ENCODE assay signal across 8 cellular contexts in genomic region chr1:209435654-209436566, GRCh38.
DNase-seq lines count a peak whose midpoint lies in the region; ATAC-seq and TF ChIP-seq lines count a peak whose summit lies in the region.

No MANE protein-coding gene starts in this region.

- H4K20me1 ChIP-seq in HCT116 (ENCODE audit: insufficient read depth): no peaks in the 10 kb centered on the region

- no peak overlapping the region for H3K9ac ChIP-seq in HCT116 (ENCODE audit: low read length)
- no peak overlapping the region for H3K9ac ChIP-seq in SK-N-MC (ENCODE audit: insufficient read length)
- H3K9ac ChIP-seq in colonic mucosa (ENCODE audit: low read depth in 2 of 2, low read length in 2 of 2): no peak overlapping the region
- no peak overlapping the region for H3K9ac ChIP-seq in liver (ENCODE audit: low read depth in 1 of 2, low read length in 2 of 2)

- RAD21 ChIA-PET in HCT116 (lab: Charles Lee; ENCODE audit: low non-redundant PET in 1 of 2, low total read pairs in 2 of 2, uncharacterized antibody in 2 of 2, unreplicated experiment in 2 of 2): no interaction called here

- TF ChIP-seq EP300 in stomach (IDR thresholded peaks at IDR 0.05): no peak

- no peaks in the 10 kb centered on the region for H3K79me2 ChIP-seq in HCT116 (ENCODE audit: insufficient read depth, low read length)

- no peaks in the 10 kb centered on the region for H3K36me3 ChIP-seq in HCT116 (ENCODE audit: control insufficient read depth in 1 of 2, insufficient read depth in 2 of 2, low read length in 2 of 2)
- H3K36me3 ChIP-seq in SK-N-MC (ENCODE audit: insufficient read depth, low read length): no peaks in the 10 kb centered on the region
- no peaks in the 10 kb centered on the region for H3K36me3 ChIP-seq in colonic mucosa
- no peaks in the 10 kb centered on the region for H3K36me3 ChIP-seq in liver (ENCODE audit: control insufficient read depth in 4 of 4, insufficient read depth in 3 of 4, low read depth in 1 of 4, low read length in 3 of 4)
- H3K36me3 ChIP-seq in stomach: no peaks in the 10 kb centered on the region

- TF ChIP-seq RAD21 in HCT116 (IDR thresholded peaks at IDR 0.05; ENCODE audit: low read depth) (peak; percentile 96), liver (IDR thresholded peaks at IDR 0.05) (peak; percentile 80 to 84)

- TF ChIP-seq CTCF in HCT116 (IDR thresholded peaks at IDR 0.05 in 2 of 3, conservative IDR thresholded peaks at IDR 0.05 in 1 of 3; ENCODE audit: borderline replicate concordance in 1 of 3, insufficient read depth in 1 of 3, low read depth in 2 of 3, low read length in 2 of 3) (peak; percentile 76 to 91 (median 88)), colonic mucosa (IDR thresholded peaks at IDR 0.05) (peak; percentile 53), liver (IDR thresholded peaks at IDR 0.05; ENCODE audit: low read depth, low read length, missing input control) (peak; percentile 74), stomach (IDR thresholded peaks at IDR 0.05) (peak in 5 of 7 experiments; percentile 32 to 58 (median 44))

- H3K27me3 ChIP-seq in HCT116 (ENCODE audit: insufficient read depth, low read length) (no peaks in the 10 kb centered on the region), colonic mucosa (no peaks in the 10 kb centered on the region), liver (ENCODE audit: control insufficient read depth in 4 of 4, insufficient read depth in 4 of 4, low read length in 3 of 4) (peaks cover 0 to 2% (median under 1%) of the 10 kb centered on the region in 4 donors), stomach (peaks cover 0 to 6% (median 3%) of the 10 kb centered on the region in 3 donors)

- intact Hi-C loops in HCT116 (cut with micrococcal nuclease) (loop anchor here (1.0 to 5.0 kb wide), 2 partner anchors 189 to 233 kb away; no protein-coding TSS in a partner anchor), colonic mucosa (cut with DNase I) (no loop called here), stomach (cut with DNase I; ENCODE audit: low total_unique reads) (no loop called here)

- WGBS in liver: 39% methylated on average over 6 of the region's 6 CpGs
- WGBS in stomach, 5 donors: 30 to 38% (median 34%) methylated on average over 6 of the region's 6 CpGs

- no peak overlapping the region for H3K4me3 ChIP-seq in HCT116 (replicated peaks in 1 of 2; ENCODE audit: low read depth in 1 of 2, low read length in 2 of 2)
- H3K4me3 ChIP-seq in SK-N-MC: no peak overlapping the region
- no peak overlapping the region for H3K4me3 ChIP-seq in colonic mucosa
- H3K4me3 ChIP-seq in liver (ENCODE audit: low read depth in 1 of 3, low read length in 3 of 3): no peak overlapping the region
- H3K4me3 ChIP-seq in stomach: no peak overlapping the region

- peak overlapping the region; percentile 58 for H2AFZ ChIP-seq in HCT116 (ENCODE audit: low read depth, low read length, poor library complexity, severe bottlenecking)

- BruUV-seq in HCT116 (replicated peaks; lab: Mats Ljungman, UMichigan): no TSS peak

- CTCF ChIA-PET in HCT116 (lab: Charles Lee): no interaction called here

- no peak overlapping the region for H3K4me2 ChIP-seq in HCT116 (ENCODE audit: low read length)

- no peak overlapping the region for H3K27ac ChIP-seq in HCT116 (ENCODE audit: low read depth, low read length)
- no peak overlapping the region for H3K27ac ChIP-seq in SK-N-MC
- no peak overlapping the region for H3K27ac ChIP-seq in colonic mucosa
- H3K27ac ChIP-seq in liver (ENCODE audit: low read depth in 1 of 2, low read length in 2 of 2): no peak overlapping the region
- H3K27ac ChIP-seq in stomach: no peak overlapping the region

- no peaks in the 10 kb centered on the region for H3K9me3 ChIP-seq in HCT116 (ENCODE audit: control insufficient read depth in 1 of 2, insufficient read depth in 1 of 2, low read depth in 1 of 2, low read length in 2 of 2)
- H3K9me3 ChIP-seq in SK-N-MC (ENCODE audit: low read depth, low read length): no peaks in the 10 kb centered on the region
- no peaks in the 10 kb centered on the region for H3K9me3 ChIP-seq in colonic mucosa
- no peaks in the 10 kb centered on the region for H3K9me3 ChIP-seq in liver (ENCODE audit: control insufficient read depth in 4 of 4, low read length in 3 of 4)
- H3K9me3 ChIP-seq in stomach: peaks cover 0 to 8% (median 6%) of the 10 kb centered on the region in 4 donors

- TF ChIP-seq POLR2A in HCT116 (IDR thresholded peaks at IDR 0.05; ENCODE audit: borderline replicate concordance, extremely low read depth, insufficient read depth, insufficient read length): no peak
- no peak for TF ChIP-seq POLR2A in stomach (IDR thresholded peaks at IDR 0.05)

- H3K4me1 ChIP-seq in HCT116 (ENCODE audit: control insufficient read depth in 1 of 2, insufficient read depth in 2 of 2, low read length in 2 of 2): no peaks in the 10 kb centered on the region
- H3K4me1 ChIP-seq in colonic mucosa: no peaks in the 10 kb centered on the region
- no peaks in the 10 kb centered on the region for H3K4me1 ChIP-seq in liver (ENCODE audit: control insufficient read depth in 4 of 4, insufficient read depth in 4 of 4, low read length in 3 of 4)
- no peaks in the 10 kb centered on the region for H3K4me1 ChIP-seq in stomach

- POLR2A ChIA-PET in HCT116 (lab: Charles Lee): no interaction called here

- H3K9me2 ChIP-seq in HCT116 (ENCODE audit: insufficient read depth): no peaks in the 10 kb centered on the region

- DNase-seq in activated T-cell treated with anti-CD3 and anti-CD28 coated beads for 48 hours (ENCODE audit: low read depth): peak; percentile 45
- DNase-seq in activated T-cell treated with anti-CD3 and anti-CD28 coated beads, Interleukin-2, amount 50 U/mL, for 1 hour: no peak
- DNase-seq in HCT116 (ENCODE audit: low read depth, low spot score): peak; percentile 69
- DNase-seq in M059J (ENCODE audit: low read depth): peak; percentile 85
- DNase-seq in SK-N-MC (ENCODE audit: low read depth, low spot score): peak; percentile 2
- peak; percentile 45 for DNase-seq in colonic mucosa
- peak; percentile 50 for DNase-seq in stomach

- peak; percentile 99 for ATAC-seq in HCT116

TF ChIP-seq in HCT116, 20 proteins besides CTCF, POLR2A, EP300 and RAD21:
- peak; percentile 73 for TF ChIP-seq YY1 (IDR thresholded peaks at IDR 0.05; ENCODE audit: extremely low read depth, insufficient replicate concordance, low read depth, low read length)
- TF ChIP-seq SP1 (IDR thresholded peaks at IDR 0.05; ENCODE audit: low read depth): no peak
TF ChIP-seq in HCT116: peak in this region for 1.

TF ChIP-seq in liver, 16 proteins besides CTCF, POLR2A, EP300 and RAD21:
- TF ChIP-seq GABPA (IDR thresholded peaks at IDR 0.05 in 1 of 2, conservative IDR thresholded peaks at IDR 0.05 in 1 of 2) (no peak), HNF4A (conservative IDR thresholded peaks at IDR 0.05) (no peak), FOXA1 (IDR thresholded peaks at IDR 0.05) (no peak), HNF4G (IDR thresholded peaks at IDR 0.05) (no peak), EGR1 (IDR thresholded peaks at IDR 0.05; ENCODE audit: low read depth in 2 of 2) (no peak)
